Comparison of ENCODE assay signal across 15 cellular contexts in genomic region chr2:59886758-59887157, GRCh38.
DNase-seq lines count a peak whose midpoint lies in the region; ATAC-seq and TF ChIP-seq lines count a peak whose summit lies in the region.
"Had no signal": no experiment of that assay in that cellular context is flagged by ENCODE, and none has a peak within 500 bp of the region (broad histone marks: within the 10 kb centered on the region; RNA-seq: fewer than 3 reads in every experiment).

No MANE protein-coding gene starts in this region.

- H2AFZ ChIP-seq in OCI-LY3 (ENCODE audit: low read depth, low read length), result 0 out of 2 replicates have a peak overlapping the region, but pooled peaks have one; percentile 64

- no peaks in the 10 kb centered on the region for H3K9me3 ChIP-seq in OCI-LY3 (ENCODE audit: insufficient read depth, low read length)
- H3K9me3 ChIP-seq in heart left ventricle, result no peaks in the 10 kb centered on the region
- H3K9me3 ChIP-seq: BE2C had no signal

- H3K4me3 ChIP-seq in OCI-LY3 (ENCODE audit: low read length) (peak overlapping the region; percentile 59), heart left ventricle (no peak overlapping the region)

- no peaks in the 10 kb centered on the region for H4K20me1 ChIP-seq in OCI-LY3 (ENCODE audit: insufficient read depth, low read length)

- H3K36me3 ChIP-seq in OCI-LY3 (replicated peaks; ENCODE audit: low read depth, low read length) (no peaks in the 10 kb centered on the region), heart left ventricle (no peaks in the 10 kb centered on the region)
- H3K36me3 ChIP-seq: BE2C had no signal

- H3K27me3 ChIP-seq in OCI-LY3 (ENCODE audit: low read depth, low read length) (no peaks in the 10 kb centered on the region), heart left ventricle (no peaks in the 10 kb centered on the region)
- H3K27me3 ChIP-seq: BE2C had no signal

- intact Hi-C loops in heart left ventricle (cut with DNase I), result loop anchor here in 1 of 10 donors (5.0 kb wide), 1 partner anchor 221 kb away; no protein-coding TSS in a partner anchor

- no peaks in the 10 kb centered on the region for H3K79me2 ChIP-seq in OCI-LY3 (ENCODE audit: low read length)

- ATAC-seq in stimulated activated naive CD8-positive, alpha-beta T cell treated with anti-CD3 and anti-CD28 coated beads, Interleukin-15, Interleukin-2, amounts not matched to agents 100 U/mL and 50 U/mL, for 24 hours, result no peak
- ATAC-seq in naive B cell (ENCODE audit: low read depth in 2 of 2) (no peak), GM21360 (IDR thresholded peaks at IDR 0.05; ENCODE audit: unreplicated experiment) (no peak), heart left ventricle (no peak)

- no peak overlapping the region for H3K4me3 Mint-ChIP-seq in stimulated activated naive CD8-positive, alpha-beta T cell treated with anti-CD3 and anti-CD28 coated beads, Interleukin-15, Interleukin-2, amounts not matched to agents 100 ng/mL and 50 ng/mL, for 24 hours
- H3K4me3 Mint-ChIP-seq in naive B cell, result peak overlapping the region in 4 of 8 donors; percentile 18 to 61 (median 51)
- H3K4me3 Mint-ChIP-seq: H9 had no signal

- H3K27ac Mint-ChIP-seq in stimulated activated naive CD8-positive, alpha-beta T cell treated with anti-CD3 and anti-CD28 coated beads, Interleukin-15, Interleukin-2, amounts not matched to agents 100 ng/mL and 50 ng/mL, for 24 hours, result peak overlapping the region; percentile 64
- H3K27ac Mint-ChIP-seq in naive B cell, result peak overlapping the region; percentile 53 to 88 (median 58)
- H3K27ac Mint-ChIP-seq: H9 had no signal

- no peak for TF ChIP-seq POLR2A in heart left ventricle (IDR thresholded peaks at IDR 0.05)

- peaks cover 46% of the 10 kb centered on the region for H3K4me1 Mint-ChIP-seq in stimulated activated naive CD8-positive, alpha-beta T cell treated with anti-CD3 and anti-CD28 coated beads, Interleukin-15, Interleukin-2, amounts not matched to agents 100 ng/mL and 50 ng/mL, for 24 hours (ENCODE audit: low read depth)
- H3K4me1 Mint-ChIP-seq in naive B cell, result peaks cover 22 to 50% (median 43%) of the 10 kb centered on the region in 3 donors

- H3K36me3 Mint-ChIP-seq in stimulated activated naive CD8-positive, alpha-beta T cell treated with anti-CD3 and anti-CD28 coated beads, Interleukin-15, Interleukin-2, amounts not matched to agents 100 ng/mL and 50 ng/mL, for 24 hours (ENCODE audit: low read depth), result no peaks in the 10 kb centered on the region
- no peaks in the 10 kb centered on the region for H3K36me3 Mint-ChIP-seq in naive B cell

- TF ChIP-seq CTCF in OCI-LY3 (IDR thresholded peaks at IDR 0.05; ENCODE audit: low read depth, low read length), result no peak
- TF ChIP-seq CTCF in heart left ventricle (IDR thresholded peaks at IDR 0.05), result no peak

- no peaks in the 10 kb centered on the region for H3K9me3 Mint-ChIP-seq in stimulated activated naive CD8-positive, alpha-beta T cell treated with anti-CD3 and anti-CD28 coated beads, Interleukin-15, Interleukin-2, amounts not matched to agents 100 ng/mL and 50 ng/mL, for 24 hours
- H3K9me3 Mint-ChIP-seq in naive B cell, result no peaks in the 10 kb centered on the region
- H3K9me3 Mint-ChIP-seq: H9 had no signal

- peaks cover 41% of the 10 kb centered on the region for H3K4me1 ChIP-seq in OCI-LY3 (ENCODE audit: low read length)
- H3K4me1 ChIP-seq in heart left ventricle, result peaks cover 0 to 8% (median 0%) of the 10 kb centered on the region in 12 donors
- H3K4me1 ChIP-seq: BE2C had no signal

- peak overlapping the region; percentile 72 for H3K9ac ChIP-seq in OCI-LY3 (ENCODE audit: low read length)

- WGBS in heart left ventricle, 4 donors, result 89 to 98% (median 93%) methylated on average over 3 of the region's 3 CpGs

- peak overlapping the region; percentile 89 for H3K27ac ChIP-seq in OCI-LY3 (ENCODE audit: low read length)
- H3K27ac ChIP-seq in heart left ventricle, result no peak overlapping the region

- H3K4me2 ChIP-seq in OCI-LY3 (ENCODE audit: low read length), result peak overlapping the region; percentile 71

- no peaks in the 10 kb centered on the region for H3K27me3 Mint-ChIP-seq in stimulated activated naive CD8-positive, alpha-beta T cell treated with anti-CD3 and anti-CD28 coated beads, Interleukin-15, Interleukin-2, amounts not matched to agents 100 ng/mL and 50 ng/mL, for 24 hours
- no peaks in the 10 kb centered on the region for H3K27me3 Mint-ChIP-seq in naive B cell

- DNase-seq in stimulated activated naive CD8-positive, alpha-beta T cell treated with anti-CD3 and anti-CD28 coated beads, Interleukin-15, Interleukin-2, amounts not matched to agents 100 U/mL and 50 U/mL, for 24 hours, result no peak
- no peak for DNase-seq in naive B cell
- no peak for DNase-seq in cortex of kidney (lab: John Stamatoyannopoulos, UW)
- no peak for DNase-seq in heart left ventricle
- DNase-seq: BE2C, H9, IMR-90, MV-4-11, NCI-H1417 treated with DMSO at 0.1 percent for 48 hours, NCI-H2029, NCI-H510A, SIG-M5 had no signal
